2 cellular contexts compared by ENCODE assay signal in the genomic region with DNA sequence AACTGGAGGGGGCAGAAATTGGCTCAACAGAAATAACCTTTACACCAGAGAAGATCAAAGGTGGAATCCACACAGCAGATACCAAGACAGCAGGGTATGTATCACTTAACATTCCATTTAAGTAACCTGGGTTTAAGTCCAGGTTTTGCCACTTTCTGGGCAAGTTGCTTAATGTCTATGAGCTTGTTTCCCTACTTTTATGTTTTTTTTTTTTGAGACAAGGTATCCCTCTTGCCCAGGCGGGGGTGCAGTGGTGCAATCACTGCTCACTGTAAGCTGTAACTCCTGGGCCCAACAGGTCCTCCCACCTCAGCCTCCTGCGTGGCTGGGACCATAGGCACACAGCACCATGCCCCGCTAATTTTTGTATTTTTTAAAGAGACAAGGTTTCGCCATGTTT.
TF ChIP-seq lines count a peak whose summit lies in the region.

No MANE protein-coding gene starts in this region.

TF ChIP-seq in HepG2, 621 proteins besides CTCF, POLR2A, EP300 and RAD21 (continues in another document):
- no peak for TF ChIP-seq HOXA9 (CRISPR knock-in tag; IDR thresholded peaks at IDR 0.05; ENCODE audit: borderline replicate concordance)
- TF ChIP-seq ZFP37 (CRISPR knock-in tag; IDR thresholded peaks at IDR 0.05; ENCODE audit: borderline replicate concordance): no peak
- TF ChIP-seq, protein P1, sequence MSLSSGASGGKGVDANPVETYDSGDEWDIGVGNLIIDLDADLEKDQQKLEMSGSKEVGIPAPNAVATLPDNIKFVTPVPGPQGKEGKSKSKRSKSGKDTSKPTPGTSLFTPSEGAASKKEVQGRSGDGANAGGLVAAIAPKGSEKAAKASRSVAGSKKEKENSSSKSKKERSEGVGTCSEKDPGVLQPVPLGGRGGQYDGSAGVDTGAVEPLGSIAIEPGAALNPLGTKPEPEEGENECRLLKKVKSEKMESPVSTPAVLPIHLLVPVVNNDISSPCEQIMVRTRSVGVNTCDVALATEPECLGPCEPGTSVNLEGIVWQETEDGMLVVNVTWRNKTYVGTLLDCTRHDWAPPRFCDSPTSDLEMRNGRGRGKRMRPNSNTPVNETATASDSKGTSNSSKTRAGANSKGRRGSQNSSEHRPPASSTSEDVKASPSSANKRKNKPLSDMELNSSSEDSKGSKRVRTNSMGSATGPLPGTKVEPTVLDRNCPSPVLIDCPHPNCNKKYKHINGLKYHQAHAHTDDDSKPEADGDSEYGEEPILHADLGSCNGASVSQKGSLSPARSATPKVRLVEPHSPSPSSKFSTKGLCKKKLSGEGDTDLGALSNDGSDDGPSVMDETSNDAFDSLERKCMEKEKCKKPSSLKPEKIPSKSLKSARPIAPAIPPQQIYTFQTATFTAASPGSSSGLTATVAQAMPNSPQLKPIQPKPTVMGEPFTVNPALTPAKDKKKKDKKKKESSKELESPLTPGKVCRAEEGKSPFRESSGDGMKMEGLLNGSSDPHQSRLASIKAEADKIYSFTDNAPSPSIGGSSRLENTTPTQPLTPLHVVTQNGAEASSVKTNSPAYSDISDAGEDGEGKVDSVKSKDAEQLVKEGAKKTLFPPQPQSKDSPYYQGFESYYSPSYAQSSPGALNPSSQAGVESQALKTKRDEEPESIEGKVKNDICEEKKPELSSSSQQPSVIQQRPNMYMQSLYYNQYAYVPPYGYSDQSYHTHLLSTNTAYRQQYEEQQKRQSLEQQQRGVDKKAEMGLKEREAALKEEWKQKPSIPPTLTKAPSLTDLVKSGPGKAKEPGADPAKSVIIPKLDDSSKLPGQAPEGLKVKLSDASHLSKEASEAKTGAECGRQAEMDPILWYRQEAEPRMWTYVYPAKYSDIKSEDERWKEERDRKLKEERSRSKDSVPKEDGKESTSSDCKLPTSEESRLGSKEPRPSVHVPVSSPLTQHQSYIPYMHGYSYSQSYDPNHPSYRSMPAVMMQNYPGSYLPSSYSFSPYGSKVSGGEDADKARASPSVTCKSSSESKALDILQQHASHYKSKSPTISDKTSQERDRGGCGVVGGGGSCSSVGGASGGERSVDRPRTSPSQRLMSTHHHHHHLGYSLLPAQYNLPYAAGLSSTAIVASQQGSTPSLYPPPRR (CRISPR knock-in tag; IDR thresholded peaks at IDR 0.05; ENCODE audit: borderline replicate concordance): no peak
- TF ChIP-seq CEBPB (IDR thresholded peaks at IDR 0.05; ENCODE audit: borderline replicate concordance, low read depth, low read length): peak; percentile 52; the same call in 1 of the 2 replicates
- TF ChIP-seq HNF4G (IDR thresholded peaks at IDR 0.05; ENCODE audit: borderline replicate concordance, low read depth, low read length): peak; percentile 49; the same call in 1 of the 2 replicates
- no peak for TF ChIP-seq HNF4G (CRISPR knock-in tag; IDR thresholded peaks at IDR 0.05; ENCODE audit: borderline replicate concordance, low read depth)
- TF ChIP-seq SOX13 (IDR thresholded peaks at IDR 0.05): no peak
- no peak for TF ChIP-seq SOX13 (CRISPR knock-in tag; conservative IDR thresholded peaks at IDR 0.05 in 1 of 2, IDR thresholded peaks at IDR 0.05 in 1 of 2)
- TF ChIP-seq, protein P2, sequence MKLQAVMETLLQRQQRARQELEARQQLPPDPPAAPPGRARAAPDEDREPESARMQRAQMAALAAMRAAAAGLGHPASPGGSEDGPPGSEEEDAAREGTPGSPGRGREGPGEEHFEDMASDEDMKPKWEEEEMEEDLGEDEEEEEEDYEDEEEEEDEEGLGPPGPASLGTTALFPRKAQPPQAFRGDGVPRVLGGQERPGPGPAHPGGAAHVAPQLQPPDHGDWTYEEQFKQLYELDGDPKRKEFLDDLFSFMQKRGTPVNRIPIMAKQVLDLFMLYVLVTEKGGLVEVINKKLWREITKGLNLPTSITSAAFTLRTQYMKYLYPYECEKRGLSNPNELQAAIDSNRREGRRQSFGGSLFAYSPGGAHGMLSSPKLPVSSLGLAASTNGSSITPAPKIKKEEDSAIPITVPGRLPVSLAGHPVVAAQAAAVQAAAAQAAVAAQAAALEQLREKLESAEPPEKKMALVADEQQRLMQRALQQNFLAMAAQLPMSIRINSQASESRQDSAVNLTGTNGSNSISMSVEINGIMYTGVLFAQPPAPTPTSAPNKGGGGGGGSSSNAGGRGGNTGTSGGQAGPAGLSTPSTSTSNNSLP (IDR thresholded peaks at IDR 0.05; ENCODE audit: low read depth, low read length): 0 out of 2 replicates have a peak, but pooled peaks have one; percentile 12
- TF ChIP-seq, protein P3, sequence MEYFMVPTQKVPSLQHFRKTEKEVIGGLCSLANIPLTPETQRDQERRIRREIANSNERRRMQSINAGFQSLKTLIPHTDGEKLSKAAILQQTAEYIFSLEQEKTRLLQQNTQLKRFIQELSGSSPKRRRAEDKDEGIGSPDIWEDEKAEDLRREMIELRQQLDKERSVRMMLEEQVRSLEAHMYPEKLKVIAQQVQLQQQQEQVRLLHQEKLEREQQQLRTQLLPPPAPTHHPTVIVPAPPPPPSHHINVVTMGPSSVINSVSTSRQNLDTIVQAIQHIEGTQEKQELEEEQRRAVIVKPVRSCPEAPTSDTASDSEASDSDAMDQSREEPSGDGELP (IDR thresholded peaks at IDR 0.05; ENCODE audit: borderline replicate concordance, low read depth): no peak
- TF ChIP-seq ZNF326 (CRISPR knock-in tag; IDR thresholded peaks at IDR 0.05; ENCODE audit: borderline replicate concordance): no peak
- no peak for TF ChIP-seq ZBTB3 (CRISPR knock-in tag; IDR thresholded peaks at IDR 0.05; ENCODE audit: borderline replicate concordance, low read depth)
- no peak for TF ChIP-seq ZNF160 (CRISPR knock-in tag; IDR thresholded peaks at IDR 0.05)
- TF ChIP-seq NCOR1 (IDR thresholded peaks at IDR 0.05; ENCODE audit: borderline replicate concordance, low read length): 0 out of 2 replicates have a peak, but pooled peaks have one; percentile 24
- TF ChIP-seq TEAD3 (CRISPR knock-in tag; optimal IDR thresholded peaks at IDR 0.05; ENCODE audit: borderline replicate concordance): peak; percentile 21
- TF ChIP-seq HNRNPUL1 (IDR thresholded peaks at IDR 0.05; ENCODE audit: low read depth, low read length): no peak
- TF ChIP-seq FOSL1 (CRISPR knock-in tag; IDR thresholded peaks at IDR 0.05; ENCODE audit: borderline replicate concordance): no peak
- TF ChIP-seq KAT8 (CRISPR knock-in tag; IDR thresholded peaks at IDR 0.05): no peak
- TF ChIP-seq TBP (CRISPR knock-in tag; IDR thresholded peaks at IDR 0.05): no peak
- TF ChIP-seq MEIS2 (CRISPR knock-in tag; IDR thresholded peaks at IDR 0.05): no peak
- TF ChIP-seq, protein P4, sequence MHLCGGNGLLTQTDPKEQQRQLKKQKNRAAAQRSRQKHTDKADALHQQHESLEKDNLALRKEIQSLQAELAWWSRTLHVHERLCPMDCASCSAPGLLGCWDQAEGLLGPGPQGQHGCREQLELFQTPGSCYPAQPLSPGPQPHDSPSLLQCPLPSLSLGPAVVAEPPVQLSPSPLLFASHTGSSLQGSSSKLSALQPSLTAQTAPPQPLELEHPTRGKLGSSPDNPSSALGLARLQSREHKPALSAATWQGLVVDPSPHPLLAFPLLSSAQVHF (CRISPR knock-in tag; IDR thresholded peaks at IDR 0.05): no peak
- TF ChIP-seq FIP1L1 (IDR thresholded peaks at IDR 0.05; ENCODE audit: borderline replicate concordance, insufficient read depth, low read depth, low read length): no peak
- TF ChIP-seq ZBTB20 (CRISPR knock-in tag; IDR thresholded peaks at IDR 0.05; ENCODE audit: borderline replicate concordance, low read depth): no peak
- TF ChIP-seq KDM4B (CRISPR knock-in tag; IDR thresholded peaks at IDR 0.05): no peak
- no peak for TF ChIP-seq ZMYM4 (CRISPR knock-in tag; IDR thresholded peaks at IDR 0.05)
- no peak for TF ChIP-seq SOX6 (IDR thresholded peaks at IDR 0.05)
- TF ChIP-seq SOX6 (CRISPR knock-in tag; IDR thresholded peaks at IDR 0.05): no peak

TF ChIP-seq in GM12891, 5 proteins besides CTCF, POLR2A, EP300 and RAD21:
- no peak for TF ChIP-seq POLR2AphosphoS5 (IDR thresholded peaks at IDR 0.05; ENCODE audit: low read depth, low read length)
- no peak for TF ChIP-seq POU2F2 (IDR thresholded peaks at IDR 0.05; ENCODE audit: low read depth, low read length)
- TF ChIP-seq PAX5 (IDR thresholded peaks at IDR 0.05; ENCODE audit: insufficient read depth, low read length, severe bottlenecking): no peak
- no peak for TF ChIP-seq TAF1 (IDR thresholded peaks at IDR 0.05; ENCODE audit: low read depth, low read length)
- no peak for TF ChIP-seq SPI1 (IDR thresholded peaks at IDR 0.05; ENCODE audit: low read depth, low read length)
